Comparison of ENCODE assay signal across 17 cellular contexts in the genomic region with DNA sequence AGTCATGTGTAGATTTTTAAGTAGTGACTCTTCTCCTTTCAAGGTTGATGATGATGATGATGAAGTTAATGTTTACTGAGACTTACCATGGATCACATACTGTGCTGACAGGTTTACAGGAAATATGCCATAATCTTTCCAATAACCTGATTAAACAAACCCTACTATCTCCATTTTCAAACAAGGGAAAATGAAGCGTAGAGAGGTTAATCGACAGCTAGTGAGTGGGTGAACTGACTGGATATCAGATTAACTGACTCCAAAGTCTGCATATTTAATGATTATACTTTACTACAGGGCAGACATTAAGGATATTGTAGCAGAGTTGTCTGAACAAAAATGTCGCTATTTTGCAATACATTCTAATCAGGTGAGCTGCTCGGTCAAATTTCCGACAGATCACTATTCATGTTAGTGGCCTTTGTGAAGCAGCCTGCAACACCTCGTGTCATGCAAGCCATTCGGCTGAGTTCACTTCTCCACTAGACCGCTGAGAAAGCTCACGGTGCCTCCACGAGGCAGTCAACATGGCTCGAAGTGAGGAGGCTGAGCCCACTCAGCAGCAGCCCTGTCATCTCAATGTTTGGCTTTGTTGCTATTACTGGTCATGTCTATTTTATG.
A peak's percentile ranks its signal among the peaks of the same experiment; 100 is the strongest.
DNase-seq lines count a peak whose midpoint lies in the region; ATAC-seq, FAIRE-seq and TF ChIP-seq lines count a peak whose summit lies in the region.
"Had no signal": no experiment of that assay in that cellular context is flagged by ENCODE, and none has a peak within 500 bp of the region (broad histone marks: within the 10 kb centered on the region; RNA-seq: fewer than 3 reads in every experiment).

No MANE protein-coding gene starts in this region.

- H3K9ac ChIP-seq in kidney (ENCODE audit: low read length in 2 of 2), result no peak overlapping the region

- peak overlapping the region in 1 of 2 donors; percentile 7 for H3K27ac ChIP-seq in kidney (ENCODE audit: low read depth in 2 of 2, low read length in 2 of 2)
- H3K27ac ChIP-seq: upper lobe of left lung had no signal

- H3K4me1 Mint-ChIP-seq in activated CD8-positive, alpha-beta memory T cell treated with anti-CD3 and anti-CD28 coated beads, Interleukin-2, amount 10 ng/mL, durations not matched to agents 7 days and 5 days, result peaks cover 24% of the 10 kb centered on the region
- H3K4me1 Mint-ChIP-seq in activated CD8-positive, alpha-beta T cell treated with anti-CD3 and anti-CD28 coated beads for 36 hours (ENCODE audit: low read depth), result peaks cover 28% of the 10 kb centered on the region
- peaks cover 40% of the 10 kb centered on the region for H3K4me1 Mint-ChIP-seq in stimulated activated naive CD8-positive, alpha-beta T cell treated with anti-CD3 and anti-CD28 coated beads, Interleukin-15, amount 100 ng/mL, for 72 hours
- H3K4me1 Mint-ChIP-seq: nephron progenitor cell had no signal

- H3K4me1 ChIP-seq in kidney (ENCODE audit: control insufficient read depth in 1 of 2, insufficient read depth in 1 of 2, low read depth in 1 of 2, low read length in 2 of 2), result peaks cover 0 to 8% of the 10 kb centered on the region in 2 donors
- H3K4me1 ChIP-seq: upper lobe of left lung had no signal

- POLR2A ChIA-PET in activated CD8-positive, alpha-beta T cell treated with anti-CD3 and anti-CD28 coated beads for 36 hours (lab: Charles Lee), result interaction anchor here (0.6 to 3.0 kb wide), 3 partner anchors 250 to 314 kb away, joined by 3 to 11 read pairs (median 3); partner anchors contain the start of gene NFKBIZ

- DNase-seq in activated CD8-positive, alpha-beta memory T cell treated with anti-CD3 and anti-CD28 coated beads, Interleukin-2, amount 10 ng/mL, durations not matched to agents 7 days and 5 days, result no peak
- DNase-seq in activated CD8-positive, alpha-beta memory T cell treated with anti-CD3 and anti-CD28 coated beads, Interleukin-2, amount 50 U/mL, for 48 hours, result no peak
- DNase-seq in activated CD8-positive, alpha-beta T cell treated with anti-CD3 and anti-CD28 coated beads for 36 hours, result peak; percentile 26
- peak; percentile 64 for DNase-seq in kidney
- DNase-seq in stimulated activated naive CD8-positive, alpha-beta T cell treated with anti-CD3 and anti-CD28 coated beads, Interleukin-15, amount 100 ng/mL, for 72 hours, result no peak
- DNase-seq in SKM-1 treated with dmso at 0.1 percent for 144 hours (lab: John Stamatoyannopoulos, UW; ENCODE audit: unreplicated experiment), result no peak
- no peak for DNase-seq in hypothalamus (lab: John Stamatoyannopoulos, UW)
- DNase-seq: DND-41, H7, islet precursor cell, NCI-H774, nephron progenitor cell, upper lobe of left lung had no signal

- H3K36me3 Mint-ChIP-seq in activated CD8-positive, alpha-beta memory T cell treated with anti-CD3 and anti-CD28 coated beads, Interleukin-2, amount 10 ng/mL, durations not matched to agents 7 days and 5 days, result peaks cover 14% of the 10 kb centered on the region
- H3K36me3 Mint-ChIP-seq in activated CD8-positive, alpha-beta T cell treated with anti-CD3 and anti-CD28 coated beads for 36 hours (ENCODE audit: low read depth), result no peaks in the 10 kb centered on the region

- no peak overlapping the region for H3K4me3 Mint-ChIP-seq in activated CD8-positive, alpha-beta memory T cell treated with anti-CD3 and anti-CD28 coated beads, Interleukin-2, amount 10 ng/mL, durations not matched to agents 7 days and 5 days
- no peak overlapping the region for H3K4me3 Mint-ChIP-seq in activated CD8-positive, alpha-beta T cell treated with anti-CD3 and anti-CD28 coated beads for 36 hours
- peak overlapping the region in 1 of 2 donors; percentile 13 for H3K4me3 Mint-ChIP-seq in stimulated activated naive CD8-positive, alpha-beta T cell treated with anti-CD3 and anti-CD28 coated beads, Interleukin-15, amount 100 ng/mL, for 72 hours
- H3K4me3 Mint-ChIP-seq: dendritic cell treated with granulocyte-macrophage colony-stimulating factor and Interleukin-4, amounts not matched to agents 40 ng/mL and 50 ng/mL, for 4 days; nephron progenitor cell had no signal

- H3K4me3 ChIP-seq in kidney (ENCODE audit: low read length in 2 of 2), result peak overlapping the region; percentile 4 to 28
- H3K4me3 ChIP-seq: GM12878, upper lobe of left lung had no signal

- no peak for ATAC-seq in activated CD8-positive, alpha-beta memory T cell treated with anti-CD3 and anti-CD28 coated beads, Interleukin-2, amount 10 ng/mL, durations not matched to agents 7 days and 5 days
- ATAC-seq in activated CD8-positive, alpha-beta T cell treated with anti-CD3 and anti-CD28 coated beads for 36 hours, result peak; percentile 54
- no peak for ATAC-seq in stimulated activated naive CD8-positive, alpha-beta T cell treated with anti-CD3 and anti-CD28 coated beads, Interleukin-15, amount 100 ng/mL, for 72 hours
- no peak for ATAC-seq in GM19395 (IDR thresholded peaks at IDR 0.05; ENCODE audit: unreplicated experiment)
- ATAC-seq: GM12878, SK-N-SH treated with all-trans-retinoic acid at 6 μM for 48 hours had no signal

- H3K27me3 Mint-ChIP-seq in activated CD8-positive, alpha-beta memory T cell treated with anti-CD3 and anti-CD28 coated beads, Interleukin-2, amount 10 ng/mL, durations not matched to agents 7 days and 5 days, result peaks cover 2% of the 10 kb centered on the region
- H3K27me3 Mint-ChIP-seq in activated CD8-positive, alpha-beta T cell treated with anti-CD3 and anti-CD28 coated beads for 36 hours, result no peaks in the 10 kb centered on the region
- H3K27me3 Mint-ChIP-seq in stimulated activated naive CD8-positive, alpha-beta T cell treated with anti-CD3 and anti-CD28 coated beads, Interleukin-15, amount 100 ng/mL, for 72 hours, result no peaks in the 10 kb centered on the region

- CTCF ChIA-PET in activated CD8-positive, alpha-beta memory T cell treated with anti-CD3 and anti-CD28 coated beads, Interleukin-2, amount 10 ng/mL, durations not matched to agents 7 days and 5 days (lab: Charles Lee), result interaction anchor here (1.2 kb wide), 2 partner anchors 116 to 311 kb away, joined by 3 read pairs; no protein-coding TSS in a partner anchor
- CTCF ChIA-PET in activated CD8-positive, alpha-beta T cell treated with anti-CD3 and anti-CD28 coated beads for 36 hours (lab: Charles Lee), result interaction anchor here (0.6 to 1.5 kb wide), 2 partner anchors 11 to 19 kb away, joined by 3 to 5 read pairs; no protein-coding TSS in a partner anchor

- peak overlapping the region; percentile 63 for H3K27ac Mint-ChIP-seq in activated CD8-positive, alpha-beta memory T cell treated with anti-CD3 and anti-CD28 coated beads, Interleukin-2, amount 10 ng/mL, durations not matched to agents 7 days and 5 days
- H3K27ac Mint-ChIP-seq in activated CD8-positive, alpha-beta T cell treated with anti-CD3 and anti-CD28 coated beads for 36 hours, result peak overlapping the region; percentile 55
- H3K27ac Mint-ChIP-seq in stimulated activated naive CD8-positive, alpha-beta T cell treated with anti-CD3 and anti-CD28 coated beads, Interleukin-15, amount 100 ng/mL, for 72 hours, result peak overlapping the region; percentile 89
- H3K27ac Mint-ChIP-seq: nephron progenitor cell had no signal

- FAIRE-seq in kidney (lab: Jason Lieb, UNC), result peak; percentile 73
- FAIRE-seq: GM12878 had no signal

- no peaks in the 10 kb centered on the region for H3K9me3 ChIP-seq in kidney (ENCODE audit: control insufficient read depth in 1 of 2, low read length in 2 of 2)
- H3K9me3 ChIP-seq: upper lobe of left lung had no signal

- intact Hi-C loops in activated CD8-positive, alpha-beta T cell treated with anti-CD3 and anti-CD28 coated beads for 36 hours (cut with micrococcal nuclease), result no loop called here
- intact Hi-C loops in kidney (cut with DNase I), result no loop called here

- peaks cover 3% of the 10 kb centered on the region for H3K9me3 Mint-ChIP-seq in activated CD8-positive, alpha-beta memory T cell treated with anti-CD3 and anti-CD28 coated beads, Interleukin-2, amount 10 ng/mL, durations not matched to agents 7 days and 5 days (ENCODE audit: low read depth)
- H3K9me3 Mint-ChIP-seq in activated CD8-positive, alpha-beta T cell treated with anti-CD3 and anti-CD28 coated beads for 36 hours, result peaks cover 10% of the 10 kb centered on the region
- H3K9me3 Mint-ChIP-seq in stimulated activated naive CD8-positive, alpha-beta T cell treated with anti-CD3 and anti-CD28 coated beads, Interleukin-15, amount 100 ng/mL, for 72 hours, result peaks cover 18 to 34% of the 10 kb centered on the region in 2 donors
- H3K9me3 Mint-ChIP-seq: dendritic cell treated with granulocyte-macrophage colony-stimulating factor and Interleukin-4, amounts not matched to agents 40 ng/mL and 50 ng/mL, for 4 days had no signal

- TF ChIP-seq CTCF in activated CD8-positive, alpha-beta T cell treated with anti-CD3 and anti-CD28 coated beads for 36 hours (IDR thresholded peaks at IDR 0.05), result no peak
- TF ChIP-seq CTCF in kidney (IDR thresholded peaks at IDR 0.05; ENCODE audit: borderline replicate concordance, extremely low read depth, insufficient read depth), result no peak

- H3K36me3 ChIP-seq in kidney (ENCODE audit: control insufficient read depth in 1 of 2, insufficient read depth in 2 of 2, low read length in 2 of 2), result no peaks in the 10 kb centered on the region
- H3K36me3 ChIP-seq: upper lobe of left lung had no signal

Comparison
In these comparisons a context has a peak if more than half of its experiments do, and no peak if none do; other contexts are left out.
1. DNase-seq: peak in activated CD8-positive, alpha-beta T cell treated with anti-CD3 and anti-CD28 coated beads for 36 hours (single experiment) and kidney (single experiment); none in activated CD8-positive, alpha-beta memory T cell treated with anti-CD3 and anti-CD28 coated beads, Interleukin-2, amount 10 ng/mL, durations not matched to agents 7 days and 5 days (single experiment), activated CD8-positive, alpha-beta memory T cell treated with anti-CD3 and anti-CD28 coated beads, Interleukin-2, amount 50 U/mL, for 48 hours (single experiment), stimulated activated naive CD8-positive, alpha-beta T cell treated with anti-CD3 and anti-CD28 coated beads, Interleukin-15, amount 100 ng/mL, for 72 hours (0 of 2), SKM-1 treated with dmso at 0.1 percent for 144 hours (single experiment) and hypothalamus (0 of 51).
2. Peak in every context shown above with its lines, with median percentiles within 50 percentile points of each other: H3K27ac Mint-ChIP-seq.